1 cellular context compared by ENCODE assay signal in the genomic region with DNA sequence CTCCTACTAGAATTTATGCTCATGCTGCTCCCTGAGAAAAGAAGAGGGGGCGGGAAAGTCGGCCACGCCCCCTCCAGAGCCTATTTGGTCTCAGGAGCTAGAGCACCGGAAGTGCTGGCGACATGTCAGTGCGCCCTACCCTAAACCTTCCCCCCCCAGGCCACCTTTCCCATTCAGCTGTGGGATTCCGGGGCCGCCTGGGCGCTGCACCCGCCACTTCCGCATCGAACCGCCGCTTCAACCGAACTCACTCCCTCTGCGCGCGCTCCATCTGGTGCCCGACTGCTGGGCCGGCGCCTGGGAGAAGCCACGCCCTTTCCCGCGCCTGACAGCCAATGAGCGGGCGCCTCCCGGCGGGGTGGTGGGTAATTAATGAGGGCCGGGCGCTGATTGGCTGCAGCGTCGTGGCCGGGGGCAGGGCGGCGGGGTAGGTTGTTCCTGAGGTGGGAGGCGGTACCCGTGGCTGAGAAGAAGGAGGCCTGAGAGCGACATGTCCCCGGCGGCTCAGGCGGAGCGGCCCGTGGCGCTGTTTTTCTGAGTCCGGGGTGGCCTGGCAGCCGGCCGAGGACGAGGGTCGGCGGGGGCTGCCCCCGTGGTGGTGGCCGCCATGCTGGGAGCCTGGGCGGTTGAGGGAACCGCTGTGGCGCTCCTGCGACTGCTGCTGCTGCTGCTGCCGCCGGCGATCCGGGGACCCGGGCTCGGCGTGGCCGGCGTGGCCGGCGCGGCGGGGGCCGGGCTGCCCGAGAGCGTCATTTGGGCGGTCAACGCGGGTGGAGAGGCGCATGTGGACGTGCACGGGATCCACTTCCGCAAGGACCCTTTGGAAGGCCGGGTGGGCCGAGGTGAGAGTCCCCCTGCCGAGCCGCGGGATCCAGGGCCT.
A peak's percentile ranks its signal among the peaks of the same experiment; 100 is the strongest.
TF ChIP-seq lines count a peak whose summit lies in the region.

Gene MLEC, plus strand, starts transcription at position 460 of the 880 bp plus-strand sequence. Its CDS starts 148 bp downstream, at position 608.

TF ChIP-seq in HepG2, 621 proteins besides CTCF, POLR2A, EP300 and RAD21 (continued from another document and continues in another):
- TF ChIP-seq ZUFSP (CRISPR knock-in tag; IDR thresholded peaks at IDR 0.05; ENCODE audit: borderline replicate concordance): no peak
- TF ChIP-seq ZSCAN20 (CRISPR knock-in tag; IDR thresholded peaks at IDR 0.05; ENCODE audit: borderline replicate concordance): 0 out of 2 replicates have a peak, but pooled peaks have one; percentile 30
- TF ChIP-seq ZNF747 (CRISPR knock-in tag; IDR thresholded peaks at IDR 0.05; ENCODE audit: borderline replicate concordance): 0 out of 2 replicates have a peak, but pooled peaks have one; percentile 46
- no peak for TF ChIP-seq ATF7 (IDR thresholded peaks at IDR 0.05)
- TF ChIP-seq ATF7 (CRISPR knock-in tag; IDR thresholded peaks at IDR 0.05): no peak
- peak; percentile 71; the same call in 1 of the 2 replicates for TF ChIP-seq ZNF253 (CRISPR knock-in tag; IDR thresholded peaks at IDR 0.05; ENCODE audit: borderline replicate concordance)
- TF ChIP-seq ZNF343 (CRISPR knock-in tag; IDR thresholded peaks at IDR 0.05): no peak
- TF ChIP-seq TCF7 (IDR thresholded peaks at IDR 0.05; ENCODE audit: low read depth): no peak
- no peak for TF ChIP-seq SNRNP70 (IDR thresholded peaks at IDR 0.05; ENCODE audit: low read depth, low read length)
- no peak; the same call in 1 of the 2 replicates for TF ChIP-seq BRD4 (CRISPR knock-in tag; IDR thresholded peaks at IDR 0.05)
- TF ChIP-seq, protein P1, sequence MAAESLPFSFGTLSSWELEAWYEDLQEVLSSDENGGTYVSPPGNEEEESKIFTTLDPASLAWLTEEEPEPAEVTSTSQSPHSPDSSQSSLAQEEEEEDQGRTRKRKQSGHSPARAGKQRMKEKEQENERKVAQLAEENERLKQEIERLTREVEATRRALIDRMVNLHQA (CRISPR knock-in tag; IDR thresholded peaks at IDR 0.05): no peak
- peak; percentile 60 for TF ChIP-seq SRY (CRISPR knock-in tag; IDR thresholded peaks at IDR 0.05)
- TF ChIP-seq LCORL (IDR thresholded peaks at IDR 0.05): no peak
- peak; percentile 72 for TF ChIP-seq LCORL (CRISPR knock-in tag; IDR thresholded peaks at IDR 0.05)
- TF ChIP-seq FOXA3 (CRISPR knock-in tag; IDR thresholded peaks at IDR 0.05): no peak
- TF ChIP-seq IKZF1 (IDR thresholded peaks at IDR 0.05): no peak
- no peak for TF ChIP-seq FOSL1 (CRISPR knock-in tag; IDR thresholded peaks at IDR 0.05; ENCODE audit: borderline replicate concordance)
- TF ChIP-seq ZSCAN22 (CRISPR knock-in tag; IDR thresholded peaks at IDR 0.05): no peak
- no peak for TF ChIP-seq FOXA1 (IDR thresholded peaks at IDR 0.05)
- TF ChIP-seq FOXA1 (CRISPR knock-in tag; IDR thresholded peaks at IDR 0.05): peak; percentile 15; the same call in 1 of the 2 replicates
- peak; percentile 18 for TF ChIP-seq AGO1 (IDR thresholded peaks at IDR 0.05; ENCODE audit: low read depth, low read length, poor library complexity, severe bottlenecking)
- no peak for TF ChIP-seq GZF1 (CRISPR knock-in tag; IDR thresholded peaks at IDR 0.05)
- TF ChIP-seq ZNF746 (CRISPR knock-in tag; IDR thresholded peaks at IDR 0.05): no peak
- TF ChIP-seq AHR (CRISPR knock-in tag; IDR thresholded peaks at IDR 0.05): peak; percentile 38; the same call in 1 of the 2 replicates
- TF ChIP-seq HMGXB4 (CRISPR knock-in tag; IDR thresholded peaks at IDR 0.05; ENCODE audit: borderline replicate concordance in 1 of 2, low read depth in 1 of 2): peak in 1 of 2 experiments; percentile 16; a peak in 1 of 4 replicates
- no peak for TF ChIP-seq HNF1A (IDR thresholded peaks at IDR 0.05; ENCODE audit: low read depth)
- TF ChIP-seq HNF1A (CRISPR knock-in tag; IDR thresholded peaks at IDR 0.05; ENCODE audit: borderline replicate concordance): peak; percentile 57; the same call in 1 of the 2 replicates
- TF ChIP-seq MAFK (conservative IDR thresholded peaks at IDR 0.05 in 1 of 2, IDR thresholded peaks at IDR 0.05 in 1 of 2; ENCODE audit: low read length in 2 of 2): no peak
- peak; percentile 12; the same call in 1 of the 2 replicates for TF ChIP-seq HNF4G (IDR thresholded peaks at IDR 0.05; ENCODE audit: borderline replicate concordance, low read depth, low read length)
- TF ChIP-seq HNF4G (CRISPR knock-in tag; IDR thresholded peaks at IDR 0.05; ENCODE audit: borderline replicate concordance, low read depth): no peak
- TF ChIP-seq MXD4 (CRISPR knock-in tag; IDR thresholded peaks at IDR 0.05): no peak; the same call in 1 of the 2 replicates
- TF ChIP-seq ARID3A (IDR thresholded peaks at IDR 0.05; ENCODE audit: low read depth, low read length): peak; percentile 20; the same call in 1 of the 2 replicates
- 0 out of 2 replicates have a peak, but pooled peaks have one; percentile 6 for TF ChIP-seq MTA1 (CRISPR knock-in tag; IDR thresholded peaks at IDR 0.05; ENCODE audit: borderline replicate concordance)
- peak; percentile 73; the same call in 1 of the 2 replicates for TF ChIP-seq KDM2A (CRISPR knock-in tag; IDR thresholded peaks at IDR 0.05; ENCODE audit: borderline replicate concordance, low read depth)
- peak in 1 of 2 experiments; percentile 88; a peak in 2 of 4 replicates for TF ChIP-seq KLF16 (CRISPR knock-in tag; IDR thresholded peaks at IDR 0.05)
- TF ChIP-seq NONO (IDR thresholded peaks at IDR 0.05): no peak
- TF ChIP-seq NONO (CRISPR knock-in tag; conservative IDR thresholded peaks at IDR 0.05): peak; percentile 89
- TF ChIP-seq MLX (CRISPR knock-in tag; IDR thresholded peaks at IDR 0.05): no peak
- TF ChIP-seq, protein P2, sequence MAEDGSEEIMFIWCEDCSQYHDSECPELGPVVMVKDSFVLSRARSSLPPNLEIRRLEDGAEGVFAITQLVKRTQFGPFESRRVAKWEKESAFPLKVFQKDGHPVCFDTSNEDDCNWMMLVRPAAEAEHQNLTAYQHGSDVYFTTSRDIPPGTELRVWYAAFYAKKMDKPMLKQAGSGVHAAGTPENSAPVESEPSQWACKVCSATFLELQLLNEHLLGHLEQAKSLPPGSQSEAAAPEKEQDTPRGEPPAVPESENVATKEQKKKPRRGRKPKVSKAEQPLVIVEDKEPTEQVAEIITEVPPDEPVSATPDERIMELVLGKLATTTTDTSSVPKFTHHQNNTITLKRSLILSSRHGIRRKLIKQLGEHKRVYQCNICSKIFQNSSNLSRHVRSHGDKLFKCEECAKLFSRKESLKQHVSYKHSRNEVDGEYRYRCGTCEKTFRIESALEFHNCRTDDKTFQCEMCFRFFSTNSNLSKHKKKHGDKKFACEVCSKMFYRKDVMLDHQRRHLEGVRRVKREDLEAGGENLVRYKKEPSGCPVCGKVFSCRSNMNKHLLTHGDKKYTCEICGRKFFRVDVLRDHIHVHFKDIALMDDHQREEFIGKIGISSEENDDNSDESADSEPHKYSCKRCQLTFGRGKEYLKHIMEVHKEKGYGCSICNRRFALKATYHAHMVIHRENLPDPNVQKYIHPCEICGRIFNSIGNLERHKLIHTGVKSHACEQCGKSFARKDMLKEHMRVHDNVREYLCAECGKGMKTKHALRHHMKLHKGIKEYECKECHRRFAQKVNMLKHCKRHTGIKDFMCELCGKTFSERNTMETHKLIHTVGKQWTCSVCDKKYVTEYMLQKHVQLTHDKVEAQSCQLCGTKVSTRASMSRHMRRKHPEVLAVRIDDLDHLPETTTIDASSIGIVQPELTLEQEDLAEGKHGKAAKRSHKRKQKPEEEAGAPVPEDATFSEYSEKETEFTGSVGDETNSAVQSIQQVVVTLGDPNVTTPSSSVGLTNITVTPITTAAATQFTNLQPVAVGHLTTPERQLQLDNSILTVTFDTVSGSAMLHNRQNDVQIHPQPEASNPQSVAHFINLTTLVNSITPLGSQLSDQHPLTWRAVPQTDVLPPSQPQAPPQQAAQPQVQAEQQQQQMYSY (CRISPR knock-in tag; IDR thresholded peaks at IDR 0.05): 0 out of 2 replicates have a peak, but pooled peaks have one; percentile 16
- TF ChIP-seq ZNF263 (CRISPR knock-in tag; IDR thresholded peaks at IDR 0.05): peak; percentile 54; the same call in 1 of the 2 replicates
- TF ChIP-seq ZNF782 (CRISPR knock-in tag; IDR thresholded peaks at IDR 0.05; ENCODE audit: borderline replicate concordance): no peak
- TF ChIP-seq, protein P3, sequence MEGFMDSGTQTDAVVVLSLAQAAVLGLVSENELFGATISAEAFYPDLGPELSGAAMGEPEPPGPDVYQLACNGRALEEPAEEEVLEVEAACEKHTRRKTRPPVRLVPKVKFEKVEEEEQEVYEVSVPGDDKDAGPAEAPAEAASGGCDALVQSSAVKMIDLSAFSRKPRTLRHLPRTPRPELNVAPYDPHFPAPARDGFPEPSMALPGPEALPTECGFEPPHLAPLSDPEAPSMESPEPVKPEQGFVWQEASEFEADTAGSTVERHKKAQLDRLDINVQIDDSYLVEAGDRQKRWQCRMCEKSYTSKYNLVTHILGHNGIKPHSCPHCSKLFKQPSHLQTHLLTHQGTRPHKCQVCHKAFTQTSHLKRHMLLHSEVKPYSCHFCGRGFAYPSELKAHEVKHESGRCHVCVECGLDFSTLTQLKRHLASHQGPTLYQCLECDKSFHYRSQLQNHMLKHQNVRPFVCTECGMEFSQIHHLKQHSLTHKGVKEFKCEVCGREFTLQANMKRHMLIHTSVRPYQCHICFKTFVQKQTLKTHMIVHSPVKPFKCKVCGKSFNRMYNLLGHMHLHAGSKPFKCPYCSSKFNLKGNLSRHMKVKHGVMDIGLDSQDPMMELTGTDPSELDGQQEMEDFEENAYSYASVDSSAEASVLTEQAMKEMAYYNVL (CRISPR knock-in tag; IDR thresholded peaks at IDR 0.05; ENCODE audit: borderline replicate concordance): no peak
- TF ChIP-seq ZNF549 (CRISPR knock-in tag; IDR thresholded peaks at IDR 0.05): no peak
- TF ChIP-seq ZNF720 (CRISPR knock-in tag; IDR thresholded peaks at IDR 0.05): no peak
